In the genomic region with DNA sequence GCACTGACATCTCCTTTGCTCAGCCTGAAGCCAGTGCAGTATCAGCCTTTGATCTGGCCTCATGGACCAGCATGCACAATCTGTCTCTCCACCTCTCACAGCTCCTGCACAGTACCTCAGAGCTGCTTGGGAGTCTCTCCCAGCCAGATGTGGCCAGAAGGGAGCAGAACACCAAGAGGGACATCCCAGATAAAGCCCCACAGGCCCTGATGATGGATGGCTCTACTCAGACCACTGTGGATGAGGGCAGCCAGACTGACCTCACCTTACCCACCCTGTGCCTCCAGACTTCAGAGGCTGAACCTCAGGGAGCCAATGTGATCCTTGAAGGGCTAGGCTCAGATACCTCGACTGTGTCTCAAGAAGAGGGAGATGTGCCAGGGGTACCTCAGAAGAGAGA, we compare ENCODE assay signal across 7 cellular contexts.
"Had no signal": no experiment of that assay in that cellular context is flagged by ENCODE, and none has a peak within 500 bp of the region (broad histone marks: within the 10 kb centered on the region; RNA-seq: fewer than 3 reads in every experiment).

No MANE protein-coding gene starts in this region.

- ATAC-seq: HepG2, K562 had no signal

- DNase-seq: IMR-90, KBM-7, KG1 had no signal

- H3K27me3 Mint-ChIP-seq: IgD-negative memory B cell had no signal

- FAIRE-seq: HepG2, HTR-8/SVneo, K562 had no signal

- H3K4me3 Mint-ChIP-seq: IgD-negative memory B cell had no signal

- H3K27ac Mint-ChIP-seq: IgD-negative memory B cell had no signal

- H3K9me3 Mint-ChIP-seq: IgD-negative memory B cell had no signal

- H3K4me3 ChIP-seq: K562 had no signal
